In the genomic region with DNA sequence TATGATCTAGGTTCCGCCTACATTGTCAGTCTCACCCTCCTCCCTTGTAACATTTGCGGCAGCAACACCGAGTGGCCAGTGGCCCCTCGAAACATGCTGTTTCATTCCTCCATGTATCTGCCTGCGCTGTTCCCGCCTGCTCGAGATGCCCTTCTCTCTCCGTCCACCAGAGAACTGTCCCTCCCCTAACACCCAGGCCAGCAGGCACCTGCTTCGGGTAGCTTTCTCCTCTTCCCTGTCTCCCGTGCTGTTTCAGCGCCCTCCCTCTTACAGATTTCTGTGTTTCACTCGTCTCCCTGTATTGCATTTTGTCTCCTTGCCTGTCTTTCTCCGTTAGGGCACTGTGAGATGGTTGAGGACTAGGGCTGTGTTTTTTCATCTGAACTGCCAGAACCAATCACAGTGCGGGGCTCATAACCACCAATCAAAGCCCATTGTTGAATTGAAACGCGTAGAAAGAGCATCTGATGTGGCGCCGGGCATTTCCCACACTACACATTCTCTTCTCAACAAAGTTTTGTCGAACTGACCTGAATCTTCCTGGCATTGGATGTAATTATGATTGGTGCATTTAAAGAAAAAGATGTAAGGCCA, we compare ENCODE assay signal across 3 cellular contexts.
TF ChIP-seq lines count a peak whose summit lies in the region.

No MANE protein-coding gene starts in this region.

TF ChIP-seq in HepG2, 621 proteins besides CTCF, POLR2A, EP300 and RAD21:
- TF ChIP-seq ATF7 (IDR thresholded peaks at IDR 0.05) (no peak), ATF7 (CRISPR knock-in tag; IDR thresholded peaks at IDR 0.05) (no peak)
- TF ChIP-seq, protein P1, sequence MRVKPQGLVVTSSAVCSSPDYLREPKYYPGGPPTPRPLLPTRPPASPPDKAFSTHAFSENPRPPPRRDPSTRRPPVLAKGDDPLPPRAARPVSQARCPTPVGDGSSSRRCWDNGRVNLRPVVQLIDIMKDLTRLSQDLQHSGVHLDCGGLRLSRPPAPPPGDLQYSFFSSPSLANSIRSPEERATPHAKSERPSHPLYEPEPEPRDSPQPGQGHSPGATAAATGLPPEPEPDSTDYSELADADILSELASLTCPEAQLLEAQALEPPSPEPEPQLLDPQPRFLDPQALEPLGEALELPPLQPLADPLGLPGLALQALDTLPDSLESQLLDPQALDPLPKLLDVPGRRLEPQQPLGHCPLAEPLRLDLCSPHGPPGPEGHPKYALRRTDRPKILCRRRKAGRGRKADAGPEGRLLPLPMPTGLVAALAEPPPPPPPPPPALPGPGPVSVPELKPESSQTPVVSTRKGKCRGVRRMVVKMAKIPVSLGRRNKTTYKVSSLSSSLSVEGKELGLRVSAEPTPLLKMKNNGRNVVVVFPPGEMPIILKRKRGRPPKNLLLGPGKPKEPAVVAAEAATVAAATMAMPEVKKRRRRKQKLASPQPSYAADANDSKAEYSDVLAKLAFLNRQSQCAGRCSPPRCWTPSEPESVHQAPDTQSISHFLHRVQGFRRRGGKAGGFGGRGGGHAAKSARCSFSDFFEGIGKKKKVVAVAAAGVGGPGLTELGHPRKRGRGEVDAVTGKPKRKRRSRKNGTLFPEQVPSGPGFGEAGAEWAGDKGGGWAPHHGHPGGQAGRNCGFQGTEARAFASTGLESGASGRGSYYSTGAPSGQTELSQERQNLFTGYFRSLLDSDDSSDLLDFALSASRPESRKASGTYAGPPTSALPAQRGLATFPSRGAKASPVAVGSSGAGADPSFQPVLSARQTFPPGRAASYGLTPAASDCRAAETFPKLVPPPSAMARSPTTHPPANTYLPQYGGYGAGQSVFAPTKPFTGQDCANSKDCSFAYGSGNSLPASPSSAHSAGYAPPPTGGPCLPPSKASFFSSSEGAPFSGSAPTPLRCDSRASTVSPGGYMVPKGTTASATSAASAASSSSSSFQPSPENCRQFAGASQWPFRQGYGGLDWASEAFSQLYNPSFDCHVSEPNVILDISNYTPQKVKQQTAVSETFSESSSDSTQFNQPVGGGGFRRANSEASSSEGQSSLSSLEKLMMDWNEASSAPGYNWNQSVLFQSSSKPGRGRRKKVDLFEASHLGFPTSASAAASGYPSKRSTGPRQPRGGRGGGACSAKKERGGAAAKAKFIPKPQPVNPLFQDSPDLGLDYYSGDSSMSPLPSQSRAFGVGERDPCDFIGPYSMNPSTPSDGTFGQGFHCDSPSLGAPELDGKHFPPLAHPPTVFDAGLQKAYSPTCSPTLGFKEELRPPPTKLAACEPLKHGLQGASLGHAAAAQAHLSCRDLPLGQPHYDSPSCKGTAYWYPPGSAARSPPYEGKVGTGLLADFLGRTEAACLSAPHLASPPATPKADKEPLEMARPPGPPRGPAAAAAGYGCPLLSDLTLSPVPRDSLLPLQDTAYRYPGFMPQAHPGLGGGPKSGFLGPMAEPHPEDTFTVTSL (CRISPR knock-in tag; IDR thresholded peaks at IDR 0.05; ENCODE audit: borderline replicate concordance) = no peak
- TF ChIP-seq, protein P2, sequence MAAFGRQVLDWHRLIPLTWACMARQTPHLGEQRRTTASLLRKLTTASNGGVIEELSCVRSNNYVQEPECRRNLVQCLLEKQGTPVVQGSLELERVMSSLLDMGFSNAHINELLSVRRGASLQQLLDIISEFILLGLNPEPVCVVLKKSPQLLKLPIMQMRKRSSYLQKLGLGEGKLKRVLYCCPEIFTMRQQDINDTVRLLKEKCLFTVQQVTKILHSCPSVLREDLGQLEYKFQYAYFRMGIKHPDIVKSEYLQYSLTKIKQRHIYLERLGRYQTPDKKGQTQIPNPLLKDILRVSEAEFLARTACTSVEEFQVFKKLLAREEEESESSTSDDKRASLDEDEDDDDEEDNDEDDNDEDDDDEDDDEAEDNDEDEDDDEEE (CRISPR knock-in tag; IDR thresholded peaks at IDR 0.05) = no peak

TF ChIP-seq in SK-N-SH, 30 proteins besides CTCF, POLR2A, EP300 and RAD21:
- TF ChIP-seq MEF2A (IDR thresholded peaks at IDR 0.05; ENCODE audit: borderline replicate concordance, low read depth) = no peak
- TF ChIP-seq RCOR1 (IDR thresholded peaks at IDR 0.05; ENCODE audit: low read length) = peak; percentile 36; the same call in 1 of the 2 replicates
- no peak for TF ChIP-seq FOXM1 (IDR thresholded peaks at IDR 0.05; ENCODE audit: low read depth)
- no peak for TF ChIP-seq NRF1 (IDR thresholded peaks at IDR 0.05; ENCODE audit: low read depth, low read length)
- no peak for TF ChIP-seq ELF1 (IDR thresholded peaks at IDR 0.05)
- TF ChIP-seq, protein P3, sequence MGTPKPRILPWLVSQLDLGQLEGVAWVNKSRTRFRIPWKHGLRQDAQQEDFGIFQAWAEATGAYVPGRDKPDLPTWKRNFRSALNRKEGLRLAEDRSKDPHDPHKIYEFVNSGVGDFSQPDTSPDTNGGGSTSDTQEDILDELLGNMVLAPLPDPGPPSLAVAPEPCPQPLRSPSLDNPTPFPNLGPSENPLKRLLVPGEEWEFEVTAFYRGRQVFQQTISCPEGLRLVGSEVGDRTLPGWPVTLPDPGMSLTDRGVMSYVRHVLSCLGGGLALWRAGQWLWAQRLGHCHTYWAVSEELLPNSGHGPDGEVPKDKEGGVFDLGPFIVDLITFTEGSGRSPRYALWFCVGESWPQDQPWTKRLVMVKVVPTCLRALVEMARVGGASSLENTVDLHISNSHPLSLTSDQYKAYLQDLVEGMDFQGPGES (IDR thresholded peaks at IDR 0.05; ENCODE audit: low read depth, low read length) = no peak
- no peak for TF ChIP-seq GATA2 (CRISPR knock-in tag; IDR thresholded peaks at IDR 0.05)
- no peak for TF ChIP-seq EZH2phosphoT487 (IDR thresholded peaks at IDR 0.05; ENCODE audit: borderline replicate concordance, low read depth)
- TF ChIP-seq, protein P4, sequence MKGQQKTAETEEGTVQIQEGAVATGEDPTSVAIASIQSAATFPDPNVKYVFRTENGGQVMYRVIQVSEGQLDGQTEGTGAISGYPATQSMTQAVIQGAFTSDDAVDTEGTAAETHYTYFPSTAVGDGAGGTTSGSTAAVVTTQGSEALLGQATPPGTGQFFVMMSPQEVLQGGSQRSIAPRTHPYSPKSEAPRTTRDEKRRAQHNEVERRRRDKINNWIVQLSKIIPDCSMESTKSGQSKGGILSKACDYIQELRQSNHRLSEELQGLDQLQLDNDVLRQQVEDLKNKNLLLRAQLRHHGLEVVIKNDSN (IDR thresholded peaks at IDR 0.05; ENCODE audit: borderline replicate concordance, low read depth) = no peak
- TF ChIP-seq RFX5 (IDR thresholded peaks at IDR 0.05; ENCODE audit: low read length) = peak; percentile 54; the same call in 1 of the 2 replicates
- TF ChIP-seq MXI1 (IDR thresholded peaks at IDR 0.05; ENCODE audit: low read depth, low read length) = no peak
- TF ChIP-seq, protein P5, sequence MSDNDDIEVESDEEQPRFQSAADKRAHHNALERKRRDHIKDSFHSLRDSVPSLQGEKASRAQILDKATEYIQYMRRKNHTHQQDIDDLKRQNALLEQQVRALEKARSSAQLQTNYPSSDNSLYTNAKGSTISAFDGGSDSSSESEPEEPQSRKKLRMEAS (IDR thresholded peaks at IDR 0.05; ENCODE audit: low read depth) = peak; percentile 66
- TF ChIP-seq, protein P6, sequence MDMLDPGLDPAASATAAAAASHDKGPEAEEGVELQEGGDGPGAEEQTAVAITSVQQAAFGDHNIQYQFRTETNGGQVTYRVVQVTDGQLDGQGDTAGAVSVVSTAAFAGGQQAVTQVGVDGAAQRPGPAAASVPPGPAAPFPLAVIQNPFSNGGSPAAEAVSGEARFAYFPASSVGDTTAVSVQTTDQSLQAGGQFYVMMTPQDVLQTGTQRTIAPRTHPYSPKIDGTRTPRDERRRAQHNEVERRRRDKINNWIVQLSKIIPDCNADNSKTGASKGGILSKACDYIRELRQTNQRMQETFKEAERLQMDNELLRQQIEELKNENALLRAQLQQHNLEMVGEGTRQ (IDR thresholded peaks at IDR 0.05; ENCODE audit: borderline replicate concordance, low read depth, low read length) = no peak
- no peak for TF ChIP-seq JUND (IDR thresholded peaks at IDR 0.05)
- no peak for TF ChIP-seq TAF1 (IDR thresholded peaks at IDR 0.05; ENCODE audit: borderline replicate concordance, low read depth, low read length)

TF ChIP-seq in H1, 55 proteins besides CTCF, POLR2A, EP300 and RAD21:
- TF ChIP-seq, protein P7, sequence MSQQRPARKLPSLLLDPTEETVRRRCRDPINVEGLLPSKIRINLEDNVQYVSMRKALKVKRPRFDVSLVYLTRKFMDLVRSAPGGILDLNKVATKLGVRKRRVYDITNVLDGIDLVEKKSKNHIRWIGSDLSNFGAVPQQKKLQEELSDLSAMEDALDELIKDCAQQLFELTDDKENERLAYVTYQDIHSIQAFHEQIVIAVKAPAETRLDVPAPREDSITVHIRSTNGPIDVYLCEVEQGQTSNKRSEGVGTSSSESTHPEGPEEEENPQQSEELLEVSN (IDR thresholded peaks at IDR 0.05) = peak; percentile 79
- no peak for TF ChIP-seq GABPA (IDR thresholded peaks at IDR 0.05; ENCODE audit: borderline replicate concordance, insufficient read depth, low read length)
- no peak for TF ChIP-seq SP1 (IDR thresholded peaks at IDR 0.05; ENCODE audit: low read depth, low read length)
